ENCODE assay signal across 15 cellular contexts in genomic region chr6:71220466-71220865, GRCh38.
DNase-seq lines count a peak whose midpoint lies in the region; ATAC-seq and TF ChIP-seq lines count a peak whose summit lies in the region.
"Had no signal": no experiment of that assay in that cellular context is flagged by ENCODE, and none has a peak within 500 bp of the region (broad histone marks: within the 10 kb centered on the region; RNA-seq: fewer than 3 reads in every experiment).

No MANE protein-coding gene starts in this region.

- no peaks in the 10 kb centered on the region for H3K4me1 ChIP-seq in colonic mucosa
- H3K4me1 ChIP-seq: A549, BLaER1 had no signal

- no peak for ATAC-seq in HG03378 (IDR thresholded peaks at IDR 0.05; ENCODE audit: unreplicated experiment)
- ATAC-seq: A549, GM23338 had no signal

- DNase-seq in DMS 273 (lab: John Stamatoyannopoulos, UW; ENCODE audit: unreplicated experiment) (peak; percentile 18), DMS 273 treated with DMSO at 0.1 percent for 48 hours (lab: John Stamatoyannopoulos, UW) (no peak), NCI-H2171 (lab: John Stamatoyannopoulos, UW) (peak; percentile 54), NCI-H69 (lab: John Stamatoyannopoulos, UW) (peak; percentile 10), NCI-H748 (lab: John Stamatoyannopoulos, UW; ENCODE audit: unreplicated experiment) (no peak), colonic mucosa (no peak)
- DNase-seq: Calu3; CD4-positive, alpha-beta memory T cell; GDM1; HCEC 1CT had no signal

- no peak overlapping the region for H3K27ac ChIP-seq in colonic mucosa
- H3K27ac ChIP-seq: 22Rv1, A549, BLaER1 had no signal

- H3K27me3 ChIP-seq in colonic mucosa = no peaks in the 10 kb centered on the region
- H3K27me3 ChIP-seq: BLaER1 had no signal

- no peaks in the 10 kb centered on the region for H3K36me3 ChIP-seq in colonic mucosa
- H3K36me3 ChIP-seq: BLaER1 had no signal

- no peak for TF ChIP-seq CTCF in colonic mucosa (IDR thresholded peaks at IDR 0.05)

- intact Hi-C loops in colonic mucosa (cut with DNase I) = no loop called here

- no peaks in the 10 kb centered on the region for H3K9me3 ChIP-seq in colonic mucosa
- H3K9me3 ChIP-seq: A549, BLaER1 had no signal

- no peak overlapping the region for H3K4me3 ChIP-seq in colonic mucosa
- H3K4me3 ChIP-seq: A549, BLaER1, GM23338 had no signal

- no peak overlapping the region for H3K9ac ChIP-seq in colonic mucosa (ENCODE audit: low read depth in 2 of 2, low read length in 2 of 2)
- H3K9ac ChIP-seq: BLaER1 had no signal

Comparison
In these comparisons a context has a peak if more than half of its experiments do, and no peak if none do; other contexts are left out.
1. DNase-seq: peak in DMS 273 (single experiment), NCI-H2171 (single experiment) and NCI-H69 (single experiment); none in DMS 273 treated with DMSO at 0.1 percent for 48 hours (single experiment), NCI-H748 (single experiment) and colonic mucosa (single experiment).